ENCODE assay signal across 9 cellular contexts in genomic region chr14:73761621-73762355, GRCh38. TPM values are rescaled to one million over a fixed set of nuclear protein-coding genes. Genes with fewer than 3 reads are reported as not detected.
DNase-seq lines count a peak whose midpoint lies in the region; ATAC-seq and TF ChIP-seq lines count a peak whose summit lies in the region.
"Had no signal": no experiment of that assay in that cellular context is flagged by ENCODE, and none has a peak within 500 bp of the region (broad histone marks: within the 10 kb centered on the region; RNA-seq: fewer than 3 reads in every experiment).

No MANE protein-coding gene starts in this region.

- no peaks in the 10 kb centered on the region for H3K9me3 Mint-ChIP-seq in activated T-helper 2 cell treated with anti-CD3 and anti-CD28 coated beads, Interferon-gamma antibody, Interleukin-2, Interleukin-4, amounts not matched to agents 10 μg/mL and 5 μg/mL and 100 μg/mL, durations not matched to agents 14 hours and 24 hours and 36 hours

- peaks cover 12% of the 10 kb centered on the region for H3K36me3 Mint-ChIP-seq in activated T-helper 2 cell treated with anti-CD3 and anti-CD28 coated beads, Interferon-gamma antibody, Interleukin-2, Interleukin-4, amounts not matched to agents 10 μg/mL and 5 μg/mL and 100 μg/mL, durations not matched to agents 14 hours and 24 hours and 36 hours (ENCODE audit: low read depth)

- in situ Hi-C loops in HAP-1 (cut with MboI; ENCODE audit: low sequenced_read_pairs), result no loop called here

- DNase-seq in stimulated activated CD4-positive, alpha-beta T cell treated with anti-CD3 and anti-CD28 coated beads, Interleukin-4, amount 100 ng/mL, for 24 hours, result peak; percentile 50
- no peak for DNase-seq in stimulated activated CD4-positive, alpha-beta T cell treated with anti-CD3 and anti-CD28 coated beads, Interleukin-4, amount 100 ng/mL, for 1 hour
- no peak for DNase-seq in activated T-helper 2 cell treated with anti-CD3 and anti-CD28 coated beads, Interferon-gamma antibody, Interleukin-2, Interleukin-4, amounts not matched to agents 10 μg/mL and 5 μg/mL and 100 μg/mL, durations not matched to agents 14 hours and 24 hours and 36 hours (ENCODE audit: low spot score)
- DNase-seq in HAP-1 (ENCODE audit: low spot score in 2 of 2), result no peak
- DNase-seq in NCI-H2029 treated with DMSO at 0.1 percent for 48 hours (lab: John Stamatoyannopoulos, UW), result no peak
- no peak for DNase-seq in ovary
- DNase-seq: NCI-H69 had no signal

- no peaks in the 10 kb centered on the region for H3K27me3 ChIP-seq in muscle layer of duodenum (ENCODE audit: low read depth, low read length)
- H3K27me3 ChIP-seq in HAP-1 (ENCODE audit: low read depth), result no peaks in the 10 kb centered on the region
- H3K27me3 ChIP-seq in ovary, result no peaks in the 10 kb centered on the region

- H3K4me1 Mint-ChIP-seq in activated T-helper 2 cell treated with anti-CD3 and anti-CD28 coated beads, Interferon-gamma antibody, Interleukin-2, Interleukin-4, amounts not matched to agents 10 μg/mL and 5 μg/mL and 100 μg/mL, durations not matched to agents 14 hours and 24 hours and 36 hours (ENCODE audit: low read depth), result peaks cover 68% of the 10 kb centered on the region

- H3K9me3 ChIP-seq in muscle layer of duodenum (ENCODE audit: control insufficient read depth in 1 of 2, low read length in 2 of 2) (no peaks in the 10 kb centered on the region), HAP-1 (no peaks in the 10 kb centered on the region), ovary (no peaks in the 10 kb centered on the region)

- peak overlapping the region; percentile 31 for H3K4me3 Mint-ChIP-seq in activated T-helper 2 cell treated with anti-CD3 and anti-CD28 coated beads, Interferon-gamma antibody, Interleukin-2, Interleukin-4, amounts not matched to agents 10 μg/mL and 5 μg/mL and 100 μg/mL, durations not matched to agents 14 hours and 24 hours and 36 hours (ENCODE audit: low read depth)

- intact Hi-C loops in activated T-helper 2 cell treated with anti-CD3 and anti-CD28 coated beads, Interferon-gamma antibody, Interleukin-2, Interleukin-4, amounts not matched to agents 10 μg/mL and 5 μg/mL and 100 μg/mL, durations not matched to agents 14 hours and 24 hours and 36 hours (cut with micrococcal nuclease), result loop anchor here (2.0 kb wide), 4 partner anchors 19 to 323 kb away; partner anchors contain the start of genes ALDH6A1, LIN52 and ZNF410
- intact Hi-C loops in ovary (cut with DNase I), result no loop called here

- 42 to 68% (median 65%) methylated on average over 2 of the region's 2 CpGs for WGBS in ovary, 3 donors

- H3K27me3 Mint-ChIP-seq in activated T-helper 2 cell treated with anti-CD3 and anti-CD28 coated beads, Interferon-gamma antibody, Interleukin-2, Interleukin-4, amounts not matched to agents 10 μg/mL and 5 μg/mL and 100 μg/mL, durations not matched to agents 14 hours and 24 hours and 36 hours (ENCODE audit: low read depth), result no peaks in the 10 kb centered on the region

- no peak for ATAC-seq in GM18907 (IDR thresholded peaks at IDR 0.05; ENCODE audit: unreplicated experiment)

- no peak for TF ChIP-seq CTCF in ovary (IDR thresholded peaks at IDR 0.05)

- H3K4me1 ChIP-seq in muscle layer of duodenum (ENCODE audit: control insufficient read depth in 1 of 2, insufficient read depth in 2 of 2, low read length in 2 of 2), result peaks cover 64 to 68% of the 10 kb centered on the region in 2 donors
- peaks cover 17% of the 10 kb centered on the region for H3K4me1 ChIP-seq in HAP-1
- peaks cover 39% of the 10 kb centered on the region for H3K4me1 ChIP-seq in ovary (ENCODE audit: insufficient read depth)

- no peak for TF ChIP-seq EP300 in ovary (IDR thresholded peaks at IDR 0.05)

- H3K27ac ChIP-seq in muscle layer of duodenum (ENCODE audit: low read length) (peak overlapping the region; percentile 96), ovary (peak overlapping the region in 1 of 2 donors; percentile 99)

- TF ChIP-seq POLR2A in ovary (IDR thresholded peaks at IDR 0.05), result no peak

- H3K36me3 ChIP-seq in muscle layer of duodenum (ENCODE audit: control insufficient read depth in 1 of 2, insufficient read depth in 2 of 2, low read length in 2 of 2), result peaks cover 0 to 10% of the 10 kb centered on the region in 2 donors
- H3K36me3 ChIP-seq in HAP-1 (replicated peaks), result peaks cover 4% of the 10 kb centered on the region
- H3K36me3 ChIP-seq in ovary, result no peaks in the 10 kb centered on the region

- H3K4me3 ChIP-seq in muscle layer of duodenum (ENCODE audit: low read depth in 1 of 2, low read length in 2 of 2) (peak overlapping the region in 1 of 2 donors; percentile 12), HAP-1 (no peak overlapping the region), ovary (no peak overlapping the region)

- H3K27ac Mint-ChIP-seq in activated T-helper 2 cell treated with anti-CD3 and anti-CD28 coated beads, Interferon-gamma antibody, Interleukin-2, Interleukin-4, amounts not matched to agents 10 μg/mL and 5 μg/mL and 100 μg/mL, durations not matched to agents 14 hours and 24 hours and 36 hours, result peak overlapping the region; percentile 94

RNA-seq across cellular contexts. Expression of gene PNMA1, which starts 47.6 kb away (rescaled TPM):
- 30.1 and 32.1 TPM in 2 replicates for total RNA-seq in activated T-helper 2 cell treated with anti-CD3 and anti-CD28 coated beads, Interferon-gamma antibody, Interleukin-2, Interleukin-4, amounts not matched to agents 10 μg/mL and 5 μg/mL and 100 μg/mL, durations not matched to agents 14 hours and 24 hours and 36 hours
- 100 to 1,000 TPM in 1 of 7 donors, 10 to 100 TPM in 6; 22.3 to 114 (median 87.3) TPM for total RNA-seq in ovary
- 10 to 100 TPM; 43.7 to 84.2 TPM for polyA plus RNA-seq in ovary
